Comparison of ENCODE assay signal across 7 cellular contexts in genomic region chr2:195486987-195487644, GRCh38.
DNase-seq lines count a peak whose midpoint lies in the region; ATAC-seq, FAIRE-seq and TF ChIP-seq lines count a peak whose summit lies in the region.

No MANE protein-coding gene starts in this region.

- H3K9me1 ChIP-seq in K562 (ENCODE audit: control insufficient read depth, insufficient read depth, low read length) = no peaks in the 10 kb centered on the region

- H3K27ac ChIP-seq in K562 (ENCODE audit: extremely low read depth, low read depth, low read length) = peak overlapping the region; percentile 91

- H3K79me2 ChIP-seq in K562 (ENCODE audit: control insufficient read depth, insufficient read depth, low read length) = no peaks in the 10 kb centered on the region

- ATAC-seq in GM18858 (IDR thresholded peaks at IDR 0.05; ENCODE audit: unreplicated experiment) (peak; percentile 92), HG02571 (IDR thresholded peaks at IDR 0.05; ENCODE audit: unreplicated experiment) (peak; percentile 79), K562 (peak; percentile 93)

- peak; percentile 97 for FAIRE-seq in K562 (lab: Jason Lieb, UNC)

- peak overlapping the region in 1 of 2 experiments; percentile 57; a peak in 1 of 4 replicates for H3K9ac ChIP-seq in K562 (ENCODE audit: insufficient read depth in 1 of 2, low read depth in 2 of 2, low read length in 2 of 2)

- intact Hi-C loops in K562 (cut with micrococcal nuclease) = loop anchor here (1.0 to 5.0 kb wide), 4 partner anchors 26 to 165 kb away; no protein-coding TSS in a partner anchor

- no peaks in the 10 kb centered on the region for H3K27me3 ChIP-seq in K562 (ENCODE audit: control insufficient read depth in 2 of 2, insufficient read depth in 2 of 2, low read length in 2 of 2)

- TF ChIP-seq CTCF in K562 (IDR thresholded peaks at IDR 0.05 in 2 of 3, conservative IDR thresholded peaks at IDR 0.05 in 1 of 3; ENCODE audit: insufficient read depth in 2 of 3, low read depth in 1 of 3, low read length in 3 of 3) = no peak

- TF ChIP-seq POLR2A in K562 (conservative IDR thresholded peaks at IDR 0.05) = no peak

- H2AFZ ChIP-seq in K562 (ENCODE audit: low read depth, low read length) = peak overlapping the region; percentile 64

- peak; percentile 99 for TF ChIP-seq EP300 in K562 (IDR thresholded peaks at IDR 0.05; ENCODE audit: low read length)

- H3K9me3 ChIP-seq in K562 (replicated peaks; ENCODE audit: control insufficient read depth, insufficient read depth, low read depth, low read length) = no peaks in the 10 kb centered on the region; the same call in 1 of the 2 replicates

- TF ChIP-seq RAD21 in K562 (CRISPR knock-in tag; conservative IDR thresholded peaks at IDR 0.05 in 1 of 2, IDR thresholded peaks at IDR 0.05 in 1 of 2) = 0 out of 4 replicates have a peak, but pooled peaks of 1 of the 2 experiments have one; percentile 26

- CTCF ChIA-PET in K562 (lab: Yijun Ruan, JAX; ENCODE audit: low intra/inter-chr PET ratio) = no interaction called here

- no TSS peak for BruUV-seq in K562 (replicated peaks; lab: Mats Ljungman, UMichigan)

- 0% methylated on average over 1 of the region's 1 CpG for WGBS in K562 (ENCODE audit: insufficient coverage, low coverage, missing lambda C conversion rate)

- H3K4me2 ChIP-seq in K562 (ENCODE audit: insufficient read depth, low read length) = peak overlapping the region; percentile 3; the same call in 1 of the 2 replicates

- no peak overlapping the region for H3K4me3 ChIP-seq in K562

- in situ Hi-C loops in K562 (cut with MboI) = no loop called here

- DNase-seq in NAMALWA (ENCODE audit: low spot score) (peak; percentile 8), K562 (ENCODE audit: extremely low read depth in 1 of 4, low spot score in 3 of 4) (peak; percentile 54 to 89 (median 64)), RKO (ENCODE audit: low spot score) (no peak), Ammon's horn (ENCODE audit: low spot score) (no peak)
- DNase-seq in activated effector memory CD4-positive, alpha-beta T cell treated with Interleukin-2 at 50 U/mL for 16 hours = no peak

- no peaks in the 10 kb centered on the region for H4K20me1 ChIP-seq in K562 (replicated peaks; ENCODE audit: control insufficient read depth, insufficient read depth, low read length)

- POLR2A ChIA-PET in K562 (lab: Yijun Ruan, JAX) = interaction anchor here (0.6 kb wide), 1 partner anchor 1776 kb away, joined by 3 read pairs; no protein-coding TSS in a partner anchor

- no peaks in the 10 kb centered on the region for H3K36me3 ChIP-seq in K562 (ENCODE audit: control insufficient read depth, insufficient read depth, low read length)

- peaks cover 3 to 24% of the 10 kb centered on the region in 2 experiments; a peak in 4 of 5 replicates for H3K4me1 ChIP-seq in K562 (replicated peaks in 1 of 2; ENCODE audit: control insufficient read depth in 2 of 2, insufficient read depth in 2 of 2, low read length in 2 of 2)

TF ChIP-seq in K562, 482 proteins besides CTCF, POLR2A, EP300 and RAD21 (continues in another document):
- TF ChIP-seq ZNF140 (CRISPR knock-in tag; IDR thresholded peaks at IDR 0.05) = no peak
- no peak for TF ChIP-seq BCL6 (CRISPR knock-in tag; IDR thresholded peaks at IDR 0.05)
- TF ChIP-seq SIRT6 (IDR thresholded peaks at IDR 0.05; ENCODE audit: low read depth, low read length) = no peak
- no peak for TF ChIP-seq ARID2 (IDR thresholded peaks at IDR 0.05)
- peak; percentile 34 for TF ChIP-seq TAF1 (IDR thresholded peaks at IDR 0.05; ENCODE audit: control insufficient read depth, extremely low read depth, insufficient read depth, low read length, severe bottlenecking)
- no peak for TF ChIP-seq ETV1 (tag; conservative IDR thresholded peaks at IDR 0.05; ENCODE audit: low read depth)
- TF ChIP-seq ZNF384 (IDR thresholded peaks at IDR 0.05; ENCODE audit: low read depth, low read length) = no peak
- no peak for TF ChIP-seq SREBF2 (CRISPR knock-in tag; IDR thresholded peaks at IDR 0.05)
- TF ChIP-seq HDAC3 (IDR thresholded peaks at IDR 0.05; ENCODE audit: borderline replicate concordance, partially characterized antibody) = no peak
- TF ChIP-seq LEF1 (IDR thresholded peaks at IDR 0.05) = peak; percentile 84
- no peak for TF ChIP-seq TFAM (CRISPR knock-in tag; conservative IDR thresholded peaks at IDR 0.05)
- TF ChIP-seq ZNF639 (CRISPR knock-in tag; conservative IDR thresholded peaks at IDR 0.05 in 1 of 2, IDR thresholded peaks at IDR 0.05 in 1 of 2) = no peak; a peak in 1 of 4 replicates
- TF ChIP-seq ZBTB34 (CRISPR knock-in tag; IDR thresholded peaks at IDR 0.05) = no peak
- peak; percentile 95 for TF ChIP-seq CBFA2T3 (IDR thresholded peaks at IDR 0.05)
- no peak for TF ChIP-seq RBM39 (optimal IDR thresholded peaks at IDR 0.05; ENCODE audit: low read depth, low read length)
- no peak for TF ChIP-seq RFX7 (CRISPR knock-in tag; IDR thresholded peaks at IDR 0.05)
- no peak for TF ChIP-seq GTF2F1 (IDR thresholded peaks at IDR 0.05; ENCODE audit: low read depth, low read length)
- TF ChIP-seq PHF20 (IDR thresholded peaks at IDR 0.05; ENCODE audit: partially characterized antibody) = no peak
- TF ChIP-seq MTF1 (CRISPR knock-in tag; IDR thresholded peaks at IDR 0.05; ENCODE audit: borderline replicate concordance) = no peak
- no peak for TF ChIP-seq KAT7 (CRISPR knock-in tag; IDR thresholded peaks at IDR 0.05; ENCODE audit: borderline replicate concordance)
- 0 out of 4 replicates have a peak, but pooled peaks of 1 of the 2 experiments have one; percentile 37 for TF ChIP-seq MNT (conservative IDR thresholded peaks at IDR 0.05)
- no peak for TF ChIP-seq KLF10 (CRISPR knock-in tag; IDR thresholded peaks at IDR 0.05)
- TF ChIP-seq KAT2B (IDR thresholded peaks at IDR 0.05; ENCODE audit: low read depth, low read length) = no peak
- TF ChIP-seq ZNF589 (CRISPR knock-in tag; IDR thresholded peaks at IDR 0.05; ENCODE audit: low read depth) = 0 out of 2 replicates have a peak, but pooled peaks have one; percentile 46
- no peak for TF ChIP-seq E2F3 (CRISPR knock-in tag; IDR thresholded peaks at IDR 0.05)
- no peak for TF ChIP-seq UBTF (IDR thresholded peaks at IDR 0.05; ENCODE audit: borderline replicate concordance in 1 of 2, low read depth in 2 of 2, low read length in 2 of 2)
- TF ChIP-seq SIN3B (IDR thresholded peaks at IDR 0.05; ENCODE audit: low read depth) = no peak
- TF ChIP-seq SNAPC5 (CRISPR knock-in tag; IDR thresholded peaks at IDR 0.05) = no peak
- peak; percentile 76 for TF ChIP-seq SOX6 (IDR thresholded peaks at IDR 0.05)

Comparison
In these comparisons a context has a peak if more than half of its experiments do, and no peak if none do; other contexts are left out.
1. DNase-seq: peak in NAMALWA (single experiment) and K562 (4 of 4); none in RKO (single experiment), activated effector memory CD4-positive, alpha-beta T cell treated with Interleukin-2 at 50 U/mL for 16 hours (single experiment) and Ammon's horn (single experiment).
2. Peak in every context shown above with its lines, with median percentiles within 50 percentile points of each other: ATAC-seq.